Comparison of ENCODE assay signal across 1 cellular context in genomic region chr11:57913713-57914704, GRCh38.
A peak's percentile ranks its signal among the peaks of the same experiment; 100 is the strongest.
TF ChIP-seq lines count a peak whose summit lies in the region.

No MANE protein-coding gene starts in this region.

TF ChIP-seq in K562, 482 proteins besides CTCF, POLR2A, EP300 and RAD21 (continued from another document and continues in another):
- TF ChIP-seq, protein P1, sequence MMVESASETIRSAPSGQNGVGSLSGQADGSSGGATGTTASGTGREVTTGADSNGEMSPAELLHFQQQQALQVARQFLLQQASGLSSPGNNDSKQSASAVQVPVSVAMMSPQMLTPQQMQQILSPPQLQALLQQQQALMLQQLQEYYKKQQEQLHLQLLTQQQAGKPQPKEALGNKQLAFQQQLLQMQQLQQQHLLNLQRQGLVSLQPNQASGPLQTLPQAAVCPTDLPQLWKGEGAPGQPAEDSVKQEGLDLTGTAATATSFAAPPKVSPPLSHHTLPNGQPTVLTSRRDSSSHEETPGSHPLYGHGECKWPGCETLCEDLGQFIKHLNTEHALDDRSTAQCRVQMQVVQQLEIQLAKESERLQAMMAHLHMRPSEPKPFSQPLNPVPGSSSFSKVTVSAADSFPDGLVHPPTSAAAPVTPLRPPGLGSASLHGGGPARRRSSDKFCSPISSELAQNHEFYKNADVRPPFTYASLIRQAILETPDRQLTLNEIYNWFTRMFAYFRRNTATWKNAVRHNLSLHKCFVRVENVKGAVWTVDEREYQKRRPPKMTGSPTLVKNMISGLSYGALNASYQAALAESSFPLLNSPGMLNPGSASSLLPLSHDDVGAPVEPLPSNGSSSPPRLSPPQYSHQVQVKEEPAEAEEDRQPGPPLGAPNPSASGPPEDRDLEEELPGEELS (CRISPR knock-in tag; IDR thresholded peaks at IDR 0.05; ENCODE audit: borderline replicate concordance): no peak
- TF ChIP-seq ZNF707 (CRISPR knock-in tag; conservative IDR thresholded peaks at IDR 0.05) (no peak), STAT5A (IDR thresholded peaks at IDR 0.05; ENCODE audit: borderline replicate concordance, low read length) (peak; percentile 25; the same call in 1 of the 2 replicates), KLF6 (CRISPR knock-in tag; IDR thresholded peaks at IDR 0.05; ENCODE audit: borderline replicate concordance) (peak; percentile 61; the same call in 1 of the 2 replicates), ZNF444 (CRISPR knock-in tag; IDR thresholded peaks at IDR 0.05) (no peak), ZNF3 (CRISPR knock-in tag; IDR thresholded peaks at IDR 0.05) (no peak), THAP12 (CRISPR knock-in tag; IDR thresholded peaks at IDR 0.05) (no peak), ZNF140 (CRISPR knock-in tag; IDR thresholded peaks at IDR 0.05) (no peak), E4F1 (CRISPR knock-in tag; IDR thresholded peaks at IDR 0.05; ENCODE audit: borderline replicate concordance) (no peak), IRF9 (tag; IDR thresholded peaks at IDR 0.05) (no peak), CCAR2 (IDR thresholded peaks at IDR 0.05; ENCODE audit: low read depth, low read length) (no peak), SMAD4 (CRISPR knock-in tag; conservative IDR thresholded peaks at IDR 0.05) (peak; percentile 65; the same call in 1 of the 2 replicates), BRD9 (IDR thresholded peaks at IDR 0.05; ENCODE audit: low read depth, partially characterized antibody) (no peak), ZNF274 (IDR thresholded peaks at IDR 0.05; ENCODE audit: borderline replicate concordance, low read depth, low read length) (no peak), TAF15 (IDR thresholded peaks at IDR 0.05; ENCODE audit: low read depth, low read length) (no peak), ZNF212 (CRISPR knock-in tag; IDR thresholded peaks at IDR 0.05) (no peak), ZNF436 (CRISPR knock-in tag; IDR thresholded peaks at IDR 0.05) (no peak), ZNF175 (CRISPR knock-in tag; IDR thresholded peaks at IDR 0.05; ENCODE audit: low read depth) (peak; percentile 92), MNT (conservative IDR thresholded peaks at IDR 0.05) (no peak), TCF3 (CRISPR knock-in tag; IDR thresholded peaks at IDR 0.05) (peak; percentile 67), NR4A1 (CRISPR knock-in tag; IDR thresholded peaks at IDR 0.05) (no peak), NR4A1 (tag; IDR thresholded peaks at IDR 0.05) (no peak), MEF2D (tag; conservative IDR thresholded peaks at IDR 0.05; ENCODE audit: low read depth) (no peak), PCBP2 (IDR thresholded peaks at IDR 0.05; ENCODE audit: low read depth, low read length, poor library complexity, severe bottlenecking) (no peak), RCOR1 (IDR thresholded peaks at IDR 0.05; ENCODE audit: borderline replicate concordance in 1 of 2, low read depth in 2 of 2, low read length in 2 of 2) (0 out of 4 replicates have a peak, but pooled peaks of 1 of the 2 experiments have one; percentile 9), LCOR (CRISPR knock-in tag; IDR thresholded peaks at IDR 0.05) (no peak), CSDE1 (IDR thresholded peaks at IDR 0.05) (no peak), ZNF398 (CRISPR knock-in tag; IDR thresholded peaks at IDR 0.05) (no peak), DIDO1 (tag; IDR thresholded peaks at IDR 0.05; ENCODE audit: low read depth) (no peak), DPF2 (IDR thresholded peaks at IDR 0.05) (peak; percentile 39; the same call in 1 of the 2 replicates), BHLHE40 (IDR thresholded peaks at IDR 0.05; ENCODE audit: low read length) (no peak)
- TF ChIP-seq, protein P2, sequence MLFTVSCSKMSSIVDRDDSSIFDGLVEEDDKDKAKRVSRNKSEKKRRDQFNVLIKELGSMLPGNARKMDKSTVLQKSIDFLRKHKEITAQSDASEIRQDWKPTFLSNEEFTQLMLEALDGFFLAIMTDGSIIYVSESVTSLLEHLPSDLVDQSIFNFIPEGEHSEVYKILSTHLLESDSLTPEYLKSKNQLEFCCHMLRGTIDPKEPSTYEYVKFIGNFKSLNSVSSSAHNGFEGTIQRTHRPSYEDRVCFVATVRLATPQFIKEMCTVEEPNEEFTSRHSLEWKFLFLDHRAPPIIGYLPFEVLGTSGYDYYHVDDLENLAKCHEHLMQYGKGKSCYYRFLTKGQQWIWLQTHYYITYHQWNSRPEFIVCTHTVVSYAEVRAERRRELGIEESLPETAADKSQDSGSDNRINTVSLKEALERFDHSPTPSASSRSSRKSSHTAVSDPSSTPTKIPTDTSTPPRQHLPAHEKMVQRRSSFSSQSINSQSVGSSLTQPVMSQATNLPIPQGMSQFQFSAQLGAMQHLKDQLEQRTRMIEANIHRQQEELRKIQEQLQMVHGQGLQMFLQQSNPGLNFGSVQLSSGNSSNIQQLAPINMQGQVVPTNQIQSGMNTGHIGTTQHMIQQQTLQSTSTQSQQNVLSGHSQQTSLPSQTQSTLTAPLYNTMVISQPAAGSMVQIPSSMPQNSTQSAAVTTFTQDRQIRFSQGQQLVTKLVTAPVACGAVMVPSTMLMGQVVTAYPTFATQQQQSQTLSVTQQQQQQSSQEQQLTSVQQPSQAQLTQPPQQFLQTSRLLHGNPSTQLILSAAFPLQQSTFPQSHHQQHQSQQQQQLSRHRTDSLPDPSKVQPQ (CRISPR knock-in tag; IDR thresholded peaks at IDR 0.05; ENCODE audit: borderline replicate concordance): no peak
- TF ChIP-seq, protein P3, sequence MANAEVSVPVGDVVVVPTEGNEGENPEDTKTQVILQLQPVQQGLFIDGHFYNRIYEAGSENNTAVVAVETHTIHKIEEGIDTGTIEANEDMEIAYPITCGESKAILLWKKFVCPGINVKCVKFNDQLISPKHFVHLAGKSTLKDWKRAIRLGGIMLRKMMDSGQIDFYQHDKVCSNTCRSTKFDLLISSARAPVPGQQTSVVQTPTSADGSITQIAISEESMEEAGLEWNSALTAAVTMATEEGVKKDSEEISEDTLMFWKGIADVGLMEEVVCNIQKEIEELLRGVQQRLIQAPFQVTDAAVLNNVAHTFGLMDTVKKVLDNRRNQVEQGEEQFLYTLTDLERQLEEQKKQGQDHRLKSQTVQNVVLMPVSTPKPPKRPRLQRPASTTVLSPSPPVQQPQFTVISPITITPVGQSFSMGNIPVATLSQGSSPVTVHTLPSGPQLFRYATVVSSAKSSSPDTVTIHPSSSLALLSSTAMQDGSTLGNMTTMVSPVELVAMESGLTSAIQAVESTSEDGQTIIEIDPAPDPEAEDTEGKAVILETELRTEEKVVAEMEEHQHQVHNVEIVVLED (CRISPR knock-in tag; IDR thresholded peaks at IDR 0.05): no peak
- TF ChIP-seq, protein P4, sequence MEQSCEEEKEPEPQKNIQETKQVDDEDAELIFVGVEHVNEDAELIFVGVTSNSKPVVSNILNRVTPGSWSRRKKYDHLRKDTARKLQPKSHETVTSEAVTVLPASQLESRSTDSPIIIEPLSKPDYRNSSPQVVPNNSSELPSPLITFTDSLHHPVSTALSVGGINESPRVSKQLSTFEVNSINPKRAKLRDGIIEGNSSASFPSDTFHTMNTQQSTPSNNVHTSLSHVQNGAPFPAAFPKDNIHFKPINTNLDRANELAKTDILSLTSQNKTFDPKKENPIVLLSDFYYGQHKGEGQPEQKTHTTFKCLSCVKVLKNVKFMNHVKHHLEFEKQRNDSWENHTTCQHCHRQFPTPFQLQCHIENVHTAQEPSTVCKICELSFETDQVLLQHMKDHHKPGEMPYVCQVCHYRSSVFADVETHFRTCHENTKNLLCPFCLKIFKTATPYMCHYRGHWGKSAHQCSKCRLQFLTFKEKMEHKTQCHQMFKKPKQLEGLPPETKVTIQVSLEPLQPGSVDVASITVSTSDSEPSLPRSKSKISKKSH (CRISPR knock-in tag; IDR thresholded peaks at IDR 0.05): no peak
- TF ChIP-seq, protein P5, sequence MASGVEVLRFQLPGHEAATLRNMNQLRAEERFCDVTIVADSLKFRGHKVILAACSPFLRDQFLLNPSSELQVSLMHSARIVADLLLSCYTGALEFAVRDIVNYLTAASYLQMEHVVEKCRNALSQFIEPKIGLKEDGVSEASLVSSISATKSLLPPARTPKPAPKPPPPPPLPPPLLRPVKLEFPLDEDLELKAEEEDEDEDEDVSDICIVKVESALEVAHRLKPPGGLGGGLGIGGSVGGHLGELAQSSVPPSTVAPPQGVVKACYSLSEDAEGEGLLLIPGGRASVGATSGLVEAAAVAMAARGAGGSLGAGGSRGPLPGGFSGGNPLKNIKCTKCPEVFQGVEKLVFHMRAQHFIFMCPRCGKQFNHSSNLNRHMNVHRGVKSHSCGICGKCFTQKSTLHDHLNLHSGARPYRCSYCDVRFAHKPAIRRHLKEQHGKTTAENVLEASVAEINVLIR (CRISPR knock-in tag; IDR thresholded peaks at IDR 0.05): peak; percentile 46
- TF ChIP-seq, protein P6, sequence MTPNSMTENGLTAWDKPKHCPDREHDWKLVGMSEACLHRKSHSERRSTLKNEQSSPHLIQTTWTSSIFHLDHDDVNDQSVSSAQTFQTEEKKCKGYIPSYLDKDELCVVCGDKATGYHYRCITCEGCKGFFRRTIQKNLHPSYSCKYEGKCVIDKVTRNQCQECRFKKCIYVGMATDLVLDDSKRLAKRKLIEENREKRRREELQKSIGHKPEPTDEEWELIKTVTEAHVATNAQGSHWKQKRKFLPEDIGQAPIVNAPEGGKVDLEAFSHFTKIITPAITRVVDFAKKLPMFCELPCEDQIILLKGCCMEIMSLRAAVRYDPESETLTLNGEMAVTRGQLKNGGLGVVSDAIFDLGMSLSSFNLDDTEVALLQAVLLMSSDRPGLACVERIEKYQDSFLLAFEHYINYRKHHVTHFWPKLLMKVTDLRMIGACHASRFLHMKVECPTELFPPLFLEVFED (CRISPR knock-in tag; conservative IDR thresholded peaks at IDR 0.05): no peak
- TF ChIP-seq, protein P7, sequence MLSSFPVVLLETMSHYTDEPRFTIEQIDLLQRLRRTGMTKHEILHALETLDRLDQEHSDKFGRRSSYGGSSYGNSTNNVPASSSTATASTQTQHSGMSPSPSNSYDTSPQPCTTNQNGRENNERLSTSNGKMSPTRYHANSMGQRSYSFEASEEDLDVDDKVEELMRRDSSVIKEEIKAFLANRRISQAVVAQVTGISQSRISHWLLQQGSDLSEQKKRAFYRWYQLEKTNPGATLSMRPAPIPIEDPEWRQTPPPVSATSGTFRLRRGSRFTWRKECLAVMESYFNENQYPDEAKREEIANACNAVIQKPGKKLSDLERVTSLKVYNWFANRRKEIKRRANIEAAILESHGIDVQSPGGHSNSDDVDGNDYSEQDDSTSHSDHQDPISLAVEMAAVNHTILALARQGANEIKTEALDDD (IDR thresholded peaks at IDR 0.05): no peak
